1 cellular context compared by ENCODE assay signal in genomic region chr5:99639905-99640304, GRCh38.
A peak's percentile ranks its signal among the peaks of the same experiment; 100 is the strongest.
TF ChIP-seq lines count a peak whose summit lies in the region.

No MANE protein-coding gene starts in this region.

TF ChIP-seq in HepG2, 621 proteins besides CTCF, POLR2A, EP300 and RAD21 (continued from another document):
- TF ChIP-seq ZBTB1 (CRISPR knock-in tag; IDR thresholded peaks at IDR 0.05; ENCODE audit: borderline replicate concordance) (no peak), POLR2G (IDR thresholded peaks at IDR 0.05; ENCODE audit: low read depth, low read length) (no peak), RBAK (CRISPR knock-in tag; IDR thresholded peaks at IDR 0.05) (no peak), ISL2 (CRISPR knock-in tag; IDR thresholded peaks at IDR 0.05) (peak; percentile 32; the same call in 1 of the 2 replicates), ZNF30 (CRISPR knock-in tag; IDR thresholded peaks at IDR 0.05) (no peak), ZNF329 (CRISPR knock-in tag; IDR thresholded peaks at IDR 0.05; ENCODE audit: low read depth) (no peak), PHF8 (CRISPR knock-in tag; IDR thresholded peaks at IDR 0.05) (no peak), RBFOX2 (IDR thresholded peaks at IDR 0.05; ENCODE audit: low read depth, low read length) (no peak), FIP1L1 (IDR thresholded peaks at IDR 0.05; ENCODE audit: borderline replicate concordance, insufficient read depth, low read depth, low read length) (no peak), MTF1 (CRISPR knock-in tag; IDR thresholded peaks at IDR 0.05) (no peak), PITX1 (CRISPR knock-in tag; IDR thresholded peaks at IDR 0.05) (peak; percentile 89), ZFX (CRISPR knock-in tag; IDR thresholded peaks at IDR 0.05; ENCODE audit: low read depth) (no peak), FOXA1 (IDR thresholded peaks at IDR 0.05) (no peak), FOXA1 (CRISPR knock-in tag; IDR thresholded peaks at IDR 0.05) (peak; percentile 28; the same call in 1 of the 2 replicates), ZNF841 (CRISPR knock-in tag; IDR thresholded peaks at IDR 0.05; ENCODE audit: borderline replicate concordance) (no peak), ZNF709 (CRISPR knock-in tag; IDR thresholded peaks at IDR 0.05) (no peak), FOXP1 (IDR thresholded peaks at IDR 0.05) (no peak), FOXP1 (CRISPR knock-in tag; IDR thresholded peaks at IDR 0.05) (peak; percentile 40; the same call in 1 of the 2 replicates), NFIC (IDR thresholded peaks at IDR 0.05; ENCODE audit: low read length) (no peak), ZNF253 (CRISPR knock-in tag; IDR thresholded peaks at IDR 0.05; ENCODE audit: borderline replicate concordance) (no peak), SNAI1 (CRISPR knock-in tag; IDR thresholded peaks at IDR 0.05; ENCODE audit: borderline replicate concordance) (no peak), ZSCAN29 (CRISPR knock-in tag; conservative IDR thresholded peaks at IDR 0.05) (no peak), ZNF572 (CRISPR knock-in tag; IDR thresholded peaks at IDR 0.05) (no peak), TOPORS (CRISPR knock-in tag; IDR thresholded peaks at IDR 0.05) (no peak), ZNF703 (CRISPR knock-in tag; IDR thresholded peaks at IDR 0.05; ENCODE audit: borderline replicate concordance) (no peak), ZNF224 (CRISPR knock-in tag; IDR thresholded peaks at IDR 0.05) (no peak), FOXJ3 (CRISPR knock-in tag; IDR thresholded peaks at IDR 0.05; ENCODE audit: borderline replicate concordance) (peak; percentile 47; the same call in 1 of the 2 replicates), STAT5B (CRISPR knock-in tag; IDR thresholded peaks at IDR 0.05) (no peak), TCF7 (IDR thresholded peaks at IDR 0.05; ENCODE audit: low read depth) (peak; percentile 39; the same call in 1 of the 2 replicates), PAXIP1 (CRISPR knock-in tag; conservative IDR thresholded peaks at IDR 0.05) (0 out of 2 replicates have a peak, but pooled peaks have one; percentile 22), ETV6 (CRISPR knock-in tag; conservative IDR thresholded peaks at IDR 0.05) (no peak), HNF4A (CRISPR knock-in tag; IDR thresholded peaks at IDR 0.05) (peak; percentile 24; the same call in 1 of the 2 replicates), ZNF609 (CRISPR knock-in tag; IDR thresholded peaks at IDR 0.05; ENCODE audit: borderline replicate concordance) (peak; percentile 75; the same call in 1 of the 2 replicates), GZF1 (CRISPR knock-in tag; IDR thresholded peaks at IDR 0.05) (no peak), AGO1 (IDR thresholded peaks at IDR 0.05; ENCODE audit: low read depth, low read length, poor library complexity, severe bottlenecking) (no peak)
- TF ChIP-seq, protein P1, sequence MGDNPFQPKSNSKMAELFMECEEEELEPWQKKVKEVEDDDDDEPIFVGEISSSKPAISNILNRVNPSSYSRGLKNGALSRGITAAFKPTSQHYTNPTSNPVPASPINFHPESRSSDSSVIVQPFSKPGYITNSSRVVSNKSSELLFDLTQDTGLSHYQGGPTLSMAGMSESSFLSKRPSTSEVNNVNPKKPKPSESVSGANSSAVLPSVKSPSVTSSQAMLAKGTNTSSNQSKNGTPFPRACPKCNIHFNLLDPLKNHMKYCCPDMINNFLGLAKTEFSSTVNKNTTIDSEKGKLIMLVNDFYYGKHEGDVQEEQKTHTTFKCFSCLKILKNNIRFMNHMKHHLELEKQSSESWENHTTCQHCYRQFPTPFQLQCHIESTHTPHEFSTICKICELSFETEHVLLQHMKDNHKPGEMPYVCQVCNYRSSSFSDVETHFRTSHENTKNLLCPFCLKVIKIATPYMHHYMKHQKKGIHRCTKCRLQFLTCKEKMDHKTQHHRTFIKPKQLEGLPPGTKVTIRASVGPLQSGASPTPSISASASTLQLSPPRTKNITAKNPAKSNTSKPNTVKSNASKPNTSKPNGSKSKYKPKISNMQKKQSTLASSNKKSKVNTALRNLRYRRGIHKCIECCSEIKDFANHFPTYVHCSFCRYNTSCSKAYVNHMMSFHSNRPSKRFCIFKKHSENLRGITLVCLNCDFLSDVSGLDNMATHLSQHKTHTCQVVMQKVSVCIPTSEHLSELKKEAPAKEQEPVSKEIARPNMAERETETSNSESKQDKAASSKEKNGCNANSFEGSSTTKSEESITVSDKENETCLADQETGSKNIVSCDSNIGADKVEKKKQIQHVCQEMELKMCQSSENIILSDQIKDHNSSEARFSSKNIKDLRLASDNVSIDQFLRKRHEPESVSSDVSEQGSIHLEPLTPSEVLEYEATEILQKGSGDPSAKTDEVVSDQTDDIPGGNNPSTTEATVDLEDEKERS (CRISPR knock-in tag; IDR thresholded peaks at IDR 0.05) = no peak
- TF ChIP-seq, protein P2, sequence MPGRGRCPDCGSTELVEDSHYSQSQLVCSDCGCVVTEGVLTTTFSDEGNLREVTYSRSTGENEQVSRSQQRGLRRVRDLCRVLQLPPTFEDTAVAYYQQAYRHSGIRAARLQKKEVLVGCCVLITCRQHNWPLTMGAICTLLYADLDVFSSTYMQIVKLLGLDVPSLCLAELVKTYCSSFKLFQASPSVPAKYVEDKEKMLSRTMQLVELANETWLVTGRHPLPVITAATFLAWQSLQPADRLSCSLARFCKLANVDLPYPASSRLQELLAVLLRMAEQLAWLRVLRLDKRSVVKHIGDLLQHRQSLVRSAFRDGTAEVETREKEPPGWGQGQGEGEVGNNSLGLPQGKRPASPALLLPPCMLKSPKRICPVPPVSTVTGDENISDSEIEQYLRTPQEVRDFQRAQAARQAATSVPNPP (CRISPR knock-in tag; IDR thresholded peaks at IDR 0.05) = no peak
